In the genomic region with DNA sequence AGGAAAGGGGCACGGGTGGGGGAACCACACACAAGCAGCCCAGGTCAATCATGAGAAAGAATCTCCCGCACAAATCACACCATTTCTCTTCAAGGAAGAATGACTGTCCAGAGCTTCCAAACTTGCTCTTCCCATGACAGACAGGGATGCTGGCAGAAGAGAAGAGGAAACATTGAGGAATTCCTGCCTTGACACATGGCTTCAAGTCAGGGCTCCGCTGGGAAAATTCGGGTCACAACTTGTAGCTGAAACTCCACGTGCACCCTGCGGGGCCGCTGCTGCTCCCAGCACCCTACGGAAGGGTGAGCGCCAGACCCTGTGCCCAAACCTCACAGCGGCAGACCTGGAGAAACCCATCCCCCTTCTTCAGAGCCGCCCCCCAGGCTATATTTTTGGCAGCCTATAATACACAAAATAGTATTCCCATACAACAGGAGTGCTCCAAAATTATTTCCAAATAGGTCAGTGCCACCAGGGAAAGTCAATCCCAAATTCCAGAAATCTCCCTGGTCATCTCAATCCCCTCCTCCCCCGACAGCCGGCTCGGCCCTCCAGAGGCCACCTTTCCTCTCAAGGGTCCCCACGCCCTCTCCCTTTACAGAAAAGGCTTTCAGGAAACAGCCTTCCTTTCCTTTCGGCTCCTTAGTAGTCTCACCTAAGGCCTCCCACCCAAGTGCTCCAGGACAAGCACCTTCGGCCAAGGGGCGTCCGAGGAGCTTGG, we compare ENCODE assay signal across 21 cellular contexts. TPM values are rescaled to one million over a fixed set of nuclear protein-coding genes. Genes with fewer than 3 reads are reported as not detected.
DNase-seq lines count a peak whose midpoint lies in the region; ATAC-seq and TF ChIP-seq lines count a peak whose summit lies in the region.
"Had no signal": no experiment of that assay in that cellular context is flagged by ENCODE, and none has a peak within 500 bp of the region (broad histone marks: within the 10 kb centered on the region; RNA-seq: fewer than 3 reads in every experiment).

No MANE protein-coding gene starts in this region.

- peak overlapping the region; percentile 75 for H3K4me3 ChIP-seq in HUES64 (ENCODE audit: low read length)
- H3K4me3 ChIP-seq in skeletal muscle cell (ENCODE audit: low read depth, low read length) = peak overlapping the region; percentile 24
- H3K4me3 ChIP-seq: heart right ventricle, left lung, prostate gland, tibial artery had no signal

- DNase-seq in left kidney (ENCODE audit: low read depth, low spot score) = peak; percentile 29
- no peak for DNase-seq in skeletal muscle cell (ENCODE audit: low read depth)
- DNase-seq in activated CD4-positive, alpha-beta T cell treated with anti-CD3 and anti-CD28 coated beads for 36 hours = no peak
- DNase-seq in mucosa of gallbladder (ENCODE audit: low spot score) = no peak
- DNase-seq in Calu3 = no peak
- DNase-seq: activated CD4-positive, alpha-beta memory T cell treated with anti-CD3 and anti-CD28 coated beads for 36 hours; activated T-cell treated with anti-CD3 and anti-CD28 coated beads, Interleukin-2, amount 50 U/mL, for 48 hours; effector CD4-positive, alpha-beta T cell; GOT3; heart right ventricle; left lung; NCI-H1105 treated with DMSO at 0.1 percent for 48 hours; stimulated activated CD4-positive, alpha-beta T cell treated with anti-CD3 and anti-CD28 coated beads, Interleukin-12 subunit alpha, Interleukin-12 subunit beta, amount 100 ng/mL, for 4 hours; stimulated activated naive B cell treated with anti-CD40 and anti-IgM and Interleukin-4, amounts not matched to agents 10 μg/mL and 1 μg/mL and 100 μg/mL, for 72 hours; SW 1271; tibial artery had no signal

- no peak for TF ChIP-seq CTCF in Calu3 (IDR thresholded peaks at IDR 0.05; ENCODE audit: unreplicated experiment)

- H3K36me3 ChIP-seq in HUES64 (ENCODE audit: insufficient read depth, low read length) = no peaks in the 10 kb centered on the region
- H3K36me3 ChIP-seq: heart right ventricle, left lung, prostate gland, tibial artery had no signal

- WGBS in HUES64 = 7% methylated on average over 19 of the region's 19 CpGs

- no peaks in the 10 kb centered on the region for H3K36me3 Mint-ChIP-seq in activated CD4-positive, alpha-beta T cell treated with anti-CD3 and anti-CD28 coated beads for 36 hours (ENCODE audit: low read depth)
- H3K36me3 Mint-ChIP-seq in Calu3 (ENCODE audit: insufficient read depth, unreplicated experiment) = no peaks in the 10 kb centered on the region
- H3K36me3 Mint-ChIP-seq: activated CD4-positive, alpha-beta memory T cell treated with anti-CD3 and anti-CD28 coated beads for 36 hours; activated naive CD4-positive, alpha-beta T cell treated with anti-CD3 and anti-CD28 coated beads, Interleukin-2, amount 50 U/mL, for 24 hours; stimulated activated naive B cell treated with anti-CD40 and anti-IgM and Interleukin-4, amounts not matched to agents 10 μg/mL and 1 μg/mL and 100 μg/mL, for 72 hours had no signal

- H3K9ac ChIP-seq in HUES64 (ENCODE audit: low read depth, low read length) = peak overlapping the region; percentile 53; the same call in 1 of the 2 replicates

- H3K27ac ChIP-seq in HUES64 (ENCODE audit: low read depth, low read length) = no peak overlapping the region
- peak overlapping the region; percentile 10 for H3K27ac ChIP-seq in cingulate gyrus (ENCODE audit: low read depth, low read length)
- H3K27ac ChIP-seq: heart right ventricle, left lung, prostate gland, tibial artery had no signal

- intact Hi-C loops in activated CD4-positive, alpha-beta T cell treated with anti-CD3 and anti-CD28 coated beads for 36 hours (cut with DNase I, micrococcal nuclease) = no loop called here
- intact Hi-C loops in Calu3 (cut with micrococcal nuclease; ENCODE audit: unreplicated experiment) = no loop called here

- H3K27me3 ChIP-seq in HUES64 (ENCODE audit: insufficient read depth, low read length) = peaks cover 71% of the 10 kb centered on the region

- H3K27ac Mint-ChIP-seq in activated CD4-positive, alpha-beta T cell treated with anti-CD3 and anti-CD28 coated beads for 36 hours = no peak overlapping the region
- H3K27ac Mint-ChIP-seq in Calu3 (ENCODE audit: unreplicated experiment) = no peak overlapping the region
- H3K27ac Mint-ChIP-seq: activated CD4-positive, alpha-beta memory T cell treated with anti-CD3 and anti-CD28 coated beads for 36 hours; activated naive CD4-positive, alpha-beta T cell treated with anti-CD3 and anti-CD28 coated beads, Interleukin-2, amount 50 U/mL, for 24 hours; stimulated activated naive B cell treated with anti-CD40 and anti-IgM and Interleukin-4, amounts not matched to agents 10 μg/mL and 1 μg/mL and 100 μg/mL, for 72 hours had no signal

- CTCF ChIA-PET in activated CD4-positive, alpha-beta T cell treated with anti-CD3 and anti-CD28 coated beads for 36 hours (lab: Charles Lee) = no interaction called here
- CTCF ChIA-PET in Calu3 (lab: Charles Lee) = no interaction called here

- no TSS peak for BruUV-seq in Calu3 (replicated peaks; lab: Mats Ljungman, UMichigan)

- no peaks in the 10 kb centered on the region for H3K9me3 Mint-ChIP-seq in activated CD4-positive, alpha-beta T cell treated with anti-CD3 and anti-CD28 coated beads for 36 hours (ENCODE audit: low read depth)
- H3K9me3 Mint-ChIP-seq in Calu3 (ENCODE audit: low read depth, unreplicated experiment) = peaks cover 10% of the 10 kb centered on the region
- H3K9me3 Mint-ChIP-seq: activated CD4-positive, alpha-beta memory T cell treated with anti-CD3 and anti-CD28 coated beads for 36 hours; activated naive CD4-positive, alpha-beta T cell treated with anti-CD3 and anti-CD28 coated beads, Interleukin-2, amount 50 U/mL, for 24 hours had no signal

- H3K4me1 ChIP-seq in HUES64 (ENCODE audit: insufficient read depth, low read length) = peaks cover 11% of the 10 kb centered on the region
- H3K4me1 ChIP-seq: heart right ventricle, left lung, prostate gland, tibial artery had no signal

- POLR2A ChIA-PET in activated CD4-positive, alpha-beta T cell treated with anti-CD3 and anti-CD28 coated beads for 36 hours (lab: Charles Lee) = no interaction called here

- ATAC-seq in activated CD4-positive, alpha-beta T cell treated with anti-CD3 and anti-CD28 coated beads for 36 hours = no peak
- ATAC-seq: heart right ventricle; stimulated activated naive B cell treated with anti-CD40 and anti-IgM and Interleukin-4, amounts not matched to agents 10 μg/mL and 1 μg/mL and 100 μg/mL, for 72 hours had no signal

- H3K4me3 Mint-ChIP-seq in activated CD4-positive, alpha-beta T cell treated with anti-CD3 and anti-CD28 coated beads for 36 hours = no peak overlapping the region
- no peak overlapping the region for H3K4me3 Mint-ChIP-seq in Calu3 (ENCODE audit: low read depth, unreplicated experiment)
- H3K4me3 Mint-ChIP-seq: activated CD4-positive, alpha-beta memory T cell treated with anti-CD3 and anti-CD28 coated beads for 36 hours; activated naive CD4-positive, alpha-beta T cell treated with anti-CD3 and anti-CD28 coated beads, Interleukin-2, amount 50 U/mL, for 24 hours; stimulated activated naive B cell treated with anti-CD40 and anti-IgM and Interleukin-4, amounts not matched to agents 10 μg/mL and 1 μg/mL and 100 μg/mL, for 72 hours had no signal

- no peaks in the 10 kb centered on the region for H3K9me3 ChIP-seq in HUES64 (ENCODE audit: insufficient read depth, low read depth, low read length)
- H3K9me3 ChIP-seq: heart right ventricle, left lung, prostate gland, tibial artery had no signal

- no peaks in the 10 kb centered on the region for H3K4me1 Mint-ChIP-seq in activated CD4-positive, alpha-beta T cell treated with anti-CD3 and anti-CD28 coated beads for 36 hours
- no peaks in the 10 kb centered on the region for H3K4me1 Mint-ChIP-seq in Calu3 (ENCODE audit: low read depth, unreplicated experiment)
- H3K4me1 Mint-ChIP-seq: activated naive CD4-positive, alpha-beta T cell treated with anti-CD3 and anti-CD28 coated beads, Interleukin-2, amount 50 U/mL, for 24 hours; stimulated activated naive B cell treated with anti-CD40 and anti-IgM and Interleukin-4, amounts not matched to agents 10 μg/mL and 1 μg/mL and 100 μg/mL, for 72 hours had no signal

- H3K27me3 Mint-ChIP-seq in activated CD4-positive, alpha-beta T cell treated with anti-CD3 and anti-CD28 coated beads for 36 hours = peaks cover 32% of the 10 kb centered on the region
- H3K27me3 Mint-ChIP-seq in Calu3 (ENCODE audit: unreplicated experiment) = no peaks in the 10 kb centered on the region

RNA-seq across cellular contexts. Expression of a gene that starts 1.3 kb away (rescaled TPM):
- 3.4 TPM for polyA plus RNA-seq in HUES64 (2013, experiment 1 of 2)
- polyA plus RNA-seq in HUES64 (2013, experiment 2 of 2) = 3.6 TPM
- total RNA-seq in activated CD4-positive, alpha-beta T cell treated with anti-CD3 and anti-CD28 coated beads for 36 hours = not detected
- total RNA-seq in mucosa of gallbladder = not detected
- total RNA-seq in Calu3 (2022) = not detected in 2 replicates
- total RNA-seq: activated CD4-positive, alpha-beta memory T cell treated with anti-CD3 and anti-CD28 coated beads for 36 hours; bronchial epithelial cell; heart right ventricle had no signal
- polyA plus RNA-seq: heart right ventricle had no signal
